In the genomic region with DNA sequence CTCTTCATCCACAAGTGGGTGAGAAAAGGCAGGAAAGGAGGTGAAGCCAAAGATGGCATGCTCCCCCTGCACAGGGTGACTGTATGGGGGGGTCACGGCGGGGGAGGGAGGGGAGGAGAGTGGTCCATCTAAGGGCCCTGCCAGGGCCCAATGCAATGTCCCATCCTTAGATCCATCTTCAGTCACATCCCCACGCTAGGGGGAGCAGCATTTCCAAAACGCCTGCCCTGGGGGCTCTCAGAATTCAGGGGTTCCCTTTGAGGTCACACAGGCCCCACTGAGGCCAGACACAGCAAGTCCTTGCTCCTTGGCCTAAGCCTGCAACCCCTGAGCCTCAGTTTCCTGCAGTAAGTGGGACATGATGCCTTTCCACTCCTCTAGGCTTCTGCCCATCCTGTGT, we compare ENCODE assay signal across 18 cellular contexts. TPM values are rescaled to one million over a fixed set of nuclear protein-coding genes. Genes with fewer than 3 reads are reported as not detected.
DNase-seq lines count a peak whose midpoint lies in the region; ATAC-seq and TF ChIP-seq lines count a peak whose summit lies in the region.
"Had no signal": no experiment of that assay in that cellular context is flagged by ENCODE, and none has a peak within 500 bp of the region (broad histone marks: within the 10 kb centered on the region; RNA-seq: fewer than 3 reads in every experiment).

No MANE protein-coding gene starts in this region.

- H2AFZ ChIP-seq in H9 (ENCODE audit: low read length) = no peak overlapping the region

- no peak overlapping the region for H3K27ac ChIP-seq in breast epithelium
- no peak overlapping the region for H3K27ac ChIP-seq in H9 (ENCODE audit: insufficient read length, low read depth, low read length)
- H3K27ac ChIP-seq: 22Rv1 had no signal

- H3K4me1 Mint-ChIP-seq in MCF 10A (ENCODE audit: insufficient read depth, unreplicated experiment) = no peaks in the 10 kb centered on the region
- peaks cover 2 to 7% of the 10 kb centered on the region in 2 experiments; a peak in 2 of 4 replicates for H3K4me1 Mint-ChIP-seq in H9

- TF ChIP-seq POLR2A in breast epithelium (IDR thresholded peaks at IDR 0.05) = no peak

- H3K23ac ChIP-seq in H9 (ENCODE audit: insufficient read length, low read depth, low read length) = no peak overlapping the region

- ATAC-seq in GM19324 (IDR thresholded peaks at IDR 0.05; ENCODE audit: low FRiP score, unreplicated experiment) = no peak
- no peak for ATAC-seq in GM21515 (IDR thresholded peaks at IDR 0.05; ENCODE audit: unreplicated experiment)
- ATAC-seq: T-helper 17 cell had no signal

- H2BK12ac ChIP-seq in H9 (ENCODE audit: insufficient read length, low read depth, low read length) = no peak overlapping the region

- H3K9ac ChIP-seq in H9 (ENCODE audit: extremely low read depth, insufficient read length, low read length) = no peak overlapping the region

- no peak overlapping the region for H3K4me2 ChIP-seq in H9 (ENCODE audit: insufficient read depth, insufficient read length, low read length)

- H2BK120ac ChIP-seq in H9 (ENCODE audit: low read depth, low read length, poor library complexity, severe bottlenecking) = no peak overlapping the region

- intact Hi-C loops in MCF 10A (cut with micrococcal nuclease) = no loop called here
- intact Hi-C loops in breast epithelium (cut with DNase I; ENCODE audit: low total_unique reads) = no loop called here

- POLR2A ChIA-PET in MCF 10A (lab: Yijun Ruan, JAX) = interaction anchor here (0.6 kb wide), 1 partner anchor 9 kb away, joined by 3 read pairs; no protein-coding TSS in a partner anchor

- no peak overlapping the region for H2BK20ac ChIP-seq in H9 (ENCODE audit: low read depth, low read length, poor library complexity, severe bottlenecking)

- no peaks in the 10 kb centered on the region for H3K9me3 ChIP-seq in breast epithelium
- H3K9me3 ChIP-seq in H9 (ENCODE audit: control insufficient read depth, low read depth, low read length) = no peaks in the 10 kb centered on the region

- H3T11ph ChIP-seq in H9 (ENCODE audit: low read length) = no peak overlapping the region

- H4K5ac ChIP-seq in H9 (ENCODE audit: insufficient read length, low read depth, low read length) = no peak overlapping the region

- no peak overlapping the region for H4K8ac ChIP-seq in H9 (replicated peaks; ENCODE audit: insufficient read length, low read depth, low read length)

- no peaks in the 10 kb centered on the region for H3K23me2 ChIP-seq in H9 (ENCODE audit: insufficient read length, low read depth, low read length, poor library complexity, severe bottlenecking)

- H4K91ac ChIP-seq in H9 (ENCODE audit: insufficient read length, low read depth, low read length) = no peak overlapping the region

- DNase-seq in MCF 10A (ENCODE audit: unreplicated experiment) (no peak), breast epithelium (ENCODE audit: low spot score in 2 of 2) (no peak), H9 (no peak), OCI-M1 (lab: John Stamatoyannopoulos, UW) (peak; percentile 22), EL (no peak)
- DNase-seq in activated CD8-positive, alpha-beta memory T cell treated with anti-CD3 and anti-CD28 coated beads, Interleukin-2, amount 50 U/mL, for 4 hours = no peak
- DNase-seq: DMS53, GDM1, KG1, NCI-H1105 treated with DMSO at 0.1 percent for 48 hours, NCI-H187 treated with DMSO at 0.1 percent for 48 hours, NCI-H446 treated with DMSO at 0.1 percent for 48 hours, NCI-H774, SHP77 treated with DMSO at 0.1 percent for 48 hours, T-helper 17 cell had no signal

- H3K27me3 Mint-ChIP-seq in MCF 10A (ENCODE audit: insufficient read depth, unreplicated experiment) (no peaks in the 10 kb centered on the region), H9 (ENCODE audit: low read depth) (no peaks in the 10 kb centered on the region; the same call in 1 of the 2 replicates)

- H3K36me3 Mint-ChIP-seq in MCF 10A (ENCODE audit: insufficient read depth, unreplicated experiment) = no peaks in the 10 kb centered on the region
- H3K36me3 Mint-ChIP-seq in H9 (ENCODE audit: insufficient read depth in 1 of 3, low read depth in 3 of 3) = no peaks in the 10 kb centered on the region

- H2BK5ac ChIP-seq in H9 (ENCODE audit: insufficient read length, low read length) = no peak overlapping the region

- H3K14ac ChIP-seq in H9 (ENCODE audit: insufficient read depth, low read length) = no peak overlapping the region

- no peak overlapping the region for H3K4me3 ChIP-seq in breast epithelium

- no peak overlapping the region for H2BK15ac ChIP-seq in H9 (ENCODE audit: low read depth, low read length)

- H3K18ac ChIP-seq in H9 (ENCODE audit: insufficient read length, low read depth, low read length) = no peak overlapping the region

- no peaks in the 10 kb centered on the region for H3K79me1 ChIP-seq in H9 (ENCODE audit: insufficient read depth, low read depth, low read length, poor library complexity, severe bottlenecking)

- H3K4ac ChIP-seq in H9 (ENCODE audit: low read depth, low read length) = no peak overlapping the region

- H3K36me3 ChIP-seq in breast epithelium = no peaks in the 10 kb centered on the region

- no peak overlapping the region for H3K56ac ChIP-seq in H9 (ENCODE audit: insufficient read length, low read depth, low read length)

- no TSS peak for BruUV-seq in MCF 10A (replicated peaks; lab: Mats Ljungman, UMichigan)

- no peak overlapping the region for H3K27ac Mint-ChIP-seq in MCF 10A (ENCODE audit: low read depth, unreplicated experiment)
- no peak overlapping the region for H3K27ac Mint-ChIP-seq in H9
- H3K27ac Mint-ChIP-seq: T-helper 17 cell had no signal

- CTCF ChIA-PET in MCF 10A (lab: Yijun Ruan, JAX) = interaction anchor here (0.9 kb wide), 1 partner anchor 35 kb away, joined by 3 read pairs; no protein-coding TSS in a partner anchor

- TF ChIP-seq CTCF in MCF 10A (IDR thresholded peaks at IDR 0.05; ENCODE audit: unreplicated experiment) = peak; percentile 22
- TF ChIP-seq CTCF in breast epithelium (IDR thresholded peaks at IDR 0.05) = no peak
- peak; percentile 21; the same call in 1 of the 3 replicates for TF ChIP-seq CTCF in H9 (conservative IDR thresholded peaks at IDR 0.05)

- H3K4me3 Mint-ChIP-seq in MCF 10A (ENCODE audit: unreplicated experiment) = no peak overlapping the region
- no peak overlapping the region for H3K4me3 Mint-ChIP-seq in H9
- H3K4me3 Mint-ChIP-seq: T-helper 17 cell had no signal

- H3K4me1 ChIP-seq in breast epithelium (peaks cover 5 to 7% of the 10 kb centered on the region in 2 donors), H9 (ENCODE audit: insufficient read depth, low read length) (no peaks in the 10 kb centered on the region)

- H2AK5ac ChIP-seq in H9 (ENCODE audit: insufficient read length, low read length) = no peak overlapping the region

- H3K9me3 Mint-ChIP-seq in MCF 10A (ENCODE audit: unreplicated experiment) (no peaks in the 10 kb centered on the region), H9 (peaks cover 0 to 5% of the 10 kb centered on the region in 2 experiments; a peak in 1 of 5 replicates)

- WGBS in H9 (ENCODE audit: extremely low coverage, insufficient read length, low lambda C conversion rate) = no CpG with 5 or more reads among the region's 4 CpGs

- no peaks in the 10 kb centered on the region for H4K20me1 ChIP-seq in H9 (ENCODE audit: control insufficient read depth, insufficient read depth, insufficient read length)

- no peaks in the 10 kb centered on the region for H3K27me3 ChIP-seq in breast epithelium
- no peaks in the 10 kb centered on the region for H3K27me3 ChIP-seq in H9 (ENCODE audit: insufficient read depth, low read length)

- no peaks in the 10 kb centered on the region for H3K79me2 ChIP-seq in H9 (ENCODE audit: insufficient read depth, low read length)

RNA-seq across cellular contexts. Expression of gene RTN4R, which starts 52.4 kb away (rescaled TPM):
- total RNA-seq in MCF 10A (2022) (2.7 and 3.7 TPM in 2 replicates), breast epithelium (1 to 10 TPM in 2 of 3 donors, under 1 TPM in 1; 0.48 to 2.0 (median 1.9) TPM), H9 (2021) (18.3 and 19.0 TPM in 2 replicates)

Comparison
In these comparisons a context has a peak if more than half of its experiments do, and no peak if none do; other contexts are left out.
1. CTCF ChIP-seq: peak in MCF 10A (single experiment) and H9 (single experiment); none in breast epithelium (0 of 3).